Comparison of ENCODE assay signal across 24 cellular contexts in the genomic region with DNA sequence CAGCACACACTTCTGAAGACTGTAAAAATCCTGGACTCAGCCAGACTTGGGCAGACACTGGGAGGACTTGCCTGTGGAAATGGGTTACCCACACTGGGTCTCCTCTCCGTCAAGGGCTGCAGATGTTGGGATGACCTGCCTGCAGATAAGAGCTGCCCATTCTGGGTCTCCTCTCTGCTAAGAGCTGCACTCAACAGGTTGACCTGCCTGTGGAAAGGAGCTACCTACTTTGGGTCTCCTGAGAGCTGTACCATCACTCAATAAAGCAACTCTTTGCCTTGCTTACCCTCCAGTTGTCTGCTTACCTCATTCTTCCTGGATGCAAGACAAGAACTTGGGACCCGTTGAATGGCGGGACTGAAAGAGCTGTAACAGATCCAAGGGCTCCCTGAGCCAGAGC.
"Had no signal": no experiment of that assay in that cellular context is flagged by ENCODE, and none has a peak within 500 bp of the region (broad histone marks: within the 10 kb centered on the region; RNA-seq: fewer than 3 reads in every experiment).

No MANE protein-coding gene starts in this region.

- H3K27me3 ChIP-seq: stomach, suprapubic skin, testis, thyroid gland, tibial artery, tibial nerve, transverse colon, upper lobe of left lung, upper lobe of right lung, uterus, vagina had no signal

- H3K4me1 ChIP-seq: stomach, suprapubic skin, testis, thyroid gland, tibial artery, transverse colon, upper lobe of left lung, upper lobe of right lung, uterus, vagina had no signal

- H3K9me3 ChIP-seq: stomach, suprapubic skin, testis, thoracic aorta, thyroid gland, tibial artery, tibial nerve, transverse colon, upper lobe of left lung, upper lobe of right lung, uterus, vagina had no signal

- H3K36me3 ChIP-seq: uterus had no signal

- H3K4me3 ChIP-seq: stomach, suprapubic skin, testis, thoracic aorta, thyroid gland, tibial artery, tibial nerve, transverse colon, upper lobe of left lung, upper lobe of right lung, uterus, vagina had no signal

- H3K27ac ChIP-seq: stomach, suprapubic skin, testis, thoracic aorta, thyroid gland, tibial artery, tibial nerve, transverse colon, upper lobe of left lung, upper lobe of right lung, uterus, vagina had no signal

- DNase-seq: stimulated activated CD4-positive, alpha-beta T cell treated with anti-CD3 and anti-CD28 coated beads, Interleukin-2, amount 100 ng/mL, for 48 hours; stimulated activated CD4-positive, alpha-beta T cell treated with anti-CD3 and anti-CD28 coated beads, Interleukin-4, amount 100 ng/mL, for 1 hour; stimulated activated CD4-positive, alpha-beta T cell treated with anti-CD3 and anti-CD28 coated beads, Interleukin-4, amount 100 ng/mL, for 24 hours; stimulated activated CD4-positive, alpha-beta T cell treated with anti-CD3 and anti-CD28 coated beads, Interleukin-4, amount 100 ng/mL, for 4 hours; stimulated activated CD8-positive, alpha-beta memory T cell treated with anti-CD3 and anti-CD28 coated beads, Interleukin-4, amount 100 ng/mL, for 48 hours; stimulated activated naive B cell treated with anti-CD40 and anti-IgM and Interleukin-4, amounts not matched to agents 10 μg/mL and 1 μg/mL and 100 μg/mL, for 72 hours; stimulated activated naive CD4-positive, alpha-beta T cell; stimulated activated naive CD4-positive, alpha-beta T cell treated with Interleukin-2 at 50 U/mL for 16 hours; stimulated activated naive CD8-positive, alpha-beta T cell treated with anti-CD3 and anti-CD28 coated beads, Interleukin-15, amount 100 ng/mL, for 72 hours; stimulated activated naive CD8-positive, alpha-beta T cell treated with anti-CD3 and anti-CD28 coated beads, Interleukin-15, Interleukin-2, amounts not matched to agents 100 U/mL and 50 U/mL, for 24 hours; stomach; substantia nigra; testis; thyroid gland; tibial artery; transverse colon; trophoblast cell; upper lobe of right lung; uterus had no signal
